ENCODE assay signal across 2 cellular contexts in genomic region chr16:57998992-57999365, GRCh38.
TF ChIP-seq lines count a peak whose summit lies in the region.

No MANE protein-coding gene starts in this region.

TF ChIP-seq in SK-N-SH treated with all-trans-retinoic acid at 6 μM for 48 hours, 23 proteins besides CTCF, POLR2A, EP300 and RAD21 (continued from another document):
- no peak for TF ChIP-seq POU6F1 (CRISPR knock-in tag; IDR thresholded peaks at IDR 0.05; ENCODE audit: borderline replicate concordance, low read depth)
TF ChIP-seq in SK-N-SH treated with all-trans-retinoic acid at 6 μM for 48 hours: peak in this region for 0.

TF ChIP-seq in WTC11, 78 proteins besides CTCF, POLR2A, EP300 and RAD21 (continued from another document):
- TF ChIP-seq ZNF121 (CRISPR knock-in tag; IDR thresholded peaks at IDR 0.05) (no peak), E2F1 (CRISPR knock-in tag; IDR thresholded peaks at IDR 0.05) (no peak), ZNF219 (CRISPR knock-in tag; IDR thresholded peaks at IDR 0.05; ENCODE audit: borderline replicate concordance) (no peak), ZNF232 (CRISPR knock-in tag; IDR thresholded peaks at IDR 0.05) (no peak), CBFB (CRISPR knock-in tag; IDR thresholded peaks at IDR 0.05; ENCODE audit: low read depth) (no peak)
